9 cellular contexts compared by ENCODE assay signal in the genomic region with DNA sequence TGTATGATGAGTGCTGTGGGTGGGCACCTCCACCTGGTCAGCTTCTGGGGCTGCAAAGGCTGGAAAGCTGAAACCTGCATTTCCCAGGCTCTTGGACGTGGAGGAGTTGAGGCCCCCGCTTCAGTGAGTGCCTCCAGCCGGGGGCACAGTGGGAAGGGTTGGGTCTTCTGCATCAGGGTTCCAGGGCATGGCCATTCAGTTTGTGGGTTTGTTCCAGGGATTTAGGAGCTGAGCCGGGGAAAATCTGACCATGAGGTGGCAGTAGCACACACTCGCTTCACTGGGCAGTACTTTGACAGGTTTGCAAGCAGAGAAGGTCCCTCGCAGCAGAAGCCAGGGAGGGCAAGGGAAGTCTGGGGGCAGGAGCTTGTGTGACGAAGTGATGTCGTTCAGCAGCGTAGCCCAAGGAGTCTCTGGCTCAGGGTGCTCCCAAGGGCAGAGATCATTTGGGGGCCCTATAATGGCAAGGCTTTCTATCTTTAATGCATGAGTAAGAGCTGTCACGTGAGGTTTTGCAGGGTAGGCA.
DNase-seq lines count a peak whose midpoint lies in the region; ATAC-seq and TF ChIP-seq lines count a peak whose summit lies in the region.
"Had no signal": no experiment of that assay in that cellular context is flagged by ENCODE, and none has a peak within 500 bp of the region (broad histone marks: within the 10 kb centered on the region; RNA-seq: fewer than 3 reads in every experiment).

No MANE protein-coding gene starts in this region.

- TF ChIP-seq CTCF in endothelial cell (IDR thresholded peaks at IDR 0.05; ENCODE audit: unreplicated experiment) (no peak), type B pancreatic cell (conservative IDR thresholded peaks at IDR 0.05) (peak; percentile 65)

- H3K4me3 Mint-ChIP-seq in activated naive CD4-positive, alpha-beta T cell treated with anti-CD3 and anti-CD28 coated beads for 36 hours, result no peak overlapping the region
- no peak overlapping the region for H3K4me3 Mint-ChIP-seq in endothelial cell (ENCODE audit: unreplicated experiment)
- no peak overlapping the region for H3K4me3 Mint-ChIP-seq in type B pancreatic cell
- no peak overlapping the region for H3K4me3 Mint-ChIP-seq in T-helper 2 cell treated with Interferon-gamma antibody and Interleukin-4, amounts not matched to agents 5 μg/mL and 100 μg/mL, for 36 hours
- H3K4me3 Mint-ChIP-seq: activated naive CD4-positive, alpha-beta T cell treated with anti-CD3 and anti-CD28 coated beads, Interleukin-2, amount 50 U/mL, for 24 hours had no signal

- H3K4me1 Mint-ChIP-seq in activated naive CD4-positive, alpha-beta T cell treated with anti-CD3 and anti-CD28 coated beads for 36 hours (ENCODE audit: low read depth), result no peaks in the 10 kb centered on the region
- no peaks in the 10 kb centered on the region for H3K4me1 Mint-ChIP-seq in endothelial cell (ENCODE audit: unreplicated experiment)
- H3K4me1 Mint-ChIP-seq in type B pancreatic cell (ENCODE audit: unreplicated experiment), result peaks cover 26% of the 10 kb centered on the region
- no peaks in the 10 kb centered on the region for H3K4me1 Mint-ChIP-seq in T-helper 2 cell treated with Interferon-gamma antibody and Interleukin-4, amounts not matched to agents 5 μg/mL and 100 μg/mL, for 36 hours (ENCODE audit: low read depth)
- H3K4me1 Mint-ChIP-seq: activated naive CD4-positive, alpha-beta T cell treated with anti-CD3 and anti-CD28 coated beads, Interleukin-2, amount 50 U/mL, for 24 hours had no signal

- H3K27ac Mint-ChIP-seq in activated naive CD4-positive, alpha-beta T cell treated with anti-CD3 and anti-CD28 coated beads for 36 hours, result no peak overlapping the region
- H3K27ac Mint-ChIP-seq in endothelial cell (ENCODE audit: unreplicated experiment) (no peak overlapping the region), type B pancreatic cell (no peak overlapping the region)
- no peak overlapping the region for H3K27ac Mint-ChIP-seq in T-helper 2 cell treated with Interferon-gamma antibody and Interleukin-4, amounts not matched to agents 5 μg/mL and 100 μg/mL, for 36 hours
- H3K27ac Mint-ChIP-seq: activated naive CD4-positive, alpha-beta T cell treated with anti-CD3 and anti-CD28 coated beads, Interleukin-2, amount 50 U/mL, for 24 hours had no signal

- DNase-seq in activated naive CD4-positive, alpha-beta T cell treated with anti-CD3 and anti-CD28 coated beads for 36 hours, result peak; percentile 18
- no peak for DNase-seq in activated naive CD4-positive, alpha-beta T cell treated with Interleukin-2 at 50 U/mL for 16 hours
- DNase-seq in NCI-H460 (ENCODE audit: extremely low read depth, low read depth) (peak; percentile 45), endothelial cell (ENCODE audit: low spot score) (peak; percentile 18), type B pancreatic cell (ENCODE audit: extremely low spot score, unreplicated experiment) (no peak), germinal center (ENCODE audit: low spot score) (no peak)
- no peak for DNase-seq in T-helper 2 cell treated with Interferon-gamma antibody and Interleukin-4, amounts not matched to agents 5 μg/mL and 100 μg/mL, for 36 hours (ENCODE audit: low spot score)

- intact Hi-C loops in activated naive CD4-positive, alpha-beta T cell treated with anti-CD3 and anti-CD28 coated beads for 36 hours (cut with micrococcal nuclease), result no loop called here

- H3K36me3 Mint-ChIP-seq in activated naive CD4-positive, alpha-beta T cell treated with anti-CD3 and anti-CD28 coated beads for 36 hours (ENCODE audit: low read depth), result no peaks in the 10 kb centered on the region
- H3K36me3 Mint-ChIP-seq in endothelial cell (ENCODE audit: low read depth, unreplicated experiment) (no peaks in the 10 kb centered on the region), type B pancreatic cell (peaks cover 4% of the 10 kb centered on the region)
- H3K36me3 Mint-ChIP-seq in T-helper 2 cell treated with Interferon-gamma antibody and Interleukin-4, amounts not matched to agents 5 μg/mL and 100 μg/mL, for 36 hours (ENCODE audit: low read depth), result no peaks in the 10 kb centered on the region
- H3K36me3 Mint-ChIP-seq: activated naive CD4-positive, alpha-beta T cell treated with anti-CD3 and anti-CD28 coated beads, Interleukin-2, amount 50 U/mL, for 24 hours had no signal

- no peaks in the 10 kb centered on the region for H3K9me3 Mint-ChIP-seq in activated naive CD4-positive, alpha-beta T cell treated with anti-CD3 and anti-CD28 coated beads for 36 hours
- H3K9me3 Mint-ChIP-seq in endothelial cell (ENCODE audit: unreplicated experiment) (peaks cover 8% of the 10 kb centered on the region), type B pancreatic cell (no peaks in the 10 kb centered on the region)
- no peaks in the 10 kb centered on the region for H3K9me3 Mint-ChIP-seq in T-helper 2 cell treated with Interferon-gamma antibody and Interleukin-4, amounts not matched to agents 5 μg/mL and 100 μg/mL, for 36 hours
- H3K9me3 Mint-ChIP-seq: activated naive CD4-positive, alpha-beta T cell treated with anti-CD3 and anti-CD28 coated beads, Interleukin-2, amount 50 U/mL, for 24 hours had no signal

- no peak for ATAC-seq in HG03175 (IDR thresholded peaks at IDR 0.05; ENCODE audit: unreplicated experiment)

- peaks cover 2% of the 10 kb centered on the region for H3K27me3 Mint-ChIP-seq in activated naive CD4-positive, alpha-beta T cell treated with anti-CD3 and anti-CD28 coated beads for 36 hours (ENCODE audit: low read depth)
- H3K27me3 Mint-ChIP-seq in endothelial cell (ENCODE audit: unreplicated experiment) (peaks cover 4% of the 10 kb centered on the region), type B pancreatic cell (peaks cover 9% of the 10 kb centered on the region)
- H3K27me3 Mint-ChIP-seq in T-helper 2 cell treated with Interferon-gamma antibody and Interleukin-4, amounts not matched to agents 5 μg/mL and 100 μg/mL, for 36 hours (ENCODE audit: low read depth), result no peaks in the 10 kb centered on the region

- CTCF ChIA-PET in activated naive CD4-positive, alpha-beta T cell treated with anti-CD3 and anti-CD28 coated beads for 36 hours (lab: Charles Lee), result no interaction called here

Comparison
In these comparisons a context has a peak if more than half of its experiments do, and no peak if none do; other contexts are left out.
1. DNase-seq: peak in activated naive CD4-positive, alpha-beta T cell treated with anti-CD3 and anti-CD28 coated beads for 36 hours (single experiment), NCI-H460 (single experiment) and endothelial cell (single experiment); none in activated naive CD4-positive, alpha-beta T cell treated with Interleukin-2 at 50 U/mL for 16 hours (single experiment), type B pancreatic cell (single experiment), T-helper 2 cell treated with Interferon-gamma antibody and Interleukin-4, amounts not matched to agents 5 μg/mL and 100 μg/mL, for 36 hours (single experiment) and germinal center (single experiment).